In genomic region chr5:134438641-134439621, GRCh38 we compare ENCODE assay signal across 10 cellular contexts. TPM values are rescaled to one million over a fixed set of nuclear protein-coding genes. Genes with fewer than 3 reads are reported as not detected.
A peak's percentile ranks its signal among the peaks of the same experiment; 100 is the strongest.
DNase-seq lines count a peak whose midpoint lies in the region; ATAC-seq and TF ChIP-seq lines count a peak whose summit lies in the region.
"Had no signal": no experiment of that assay in that cellular context is flagged by ENCODE, and none has a peak within 500 bp of the region (broad histone marks: within the 10 kb centered on the region; RNA-seq: fewer than 3 reads in every experiment).

No MANE protein-coding gene starts in this region.

- ATAC-seq in HG03135 (IDR thresholded peaks at IDR 0.05; ENCODE audit: unreplicated experiment) (no peak), HG03025 (IDR thresholded peaks at IDR 0.05; ENCODE audit: low FRiP score, unreplicated experiment) (no peak)

- H3K27ac Mint-ChIP-seq in T-helper 2 cell treated with Interferon-gamma antibody and Interleukin-4, amounts not matched to agents 5 μg/mL and 100 μg/mL, for 36 hours: peak overlapping the region; percentile 22

- H3K4me1 Mint-ChIP-seq in T-helper 2 cell treated with Interferon-gamma antibody and Interleukin-4, amounts not matched to agents 5 μg/mL and 100 μg/mL, for 36 hours (ENCODE audit: low read depth): peaks cover 14% of the 10 kb centered on the region

- no peaks in the 10 kb centered on the region for H3K36me3 Mint-ChIP-seq in T-helper 2 cell treated with Interferon-gamma antibody and Interleukin-4, amounts not matched to agents 5 μg/mL and 100 μg/mL, for 36 hours (ENCODE audit: low read depth)

- no peak overlapping the region for H3K27ac ChIP-seq in brain microvascular endothelial cell
- peak overlapping the region in 3 of 4 donors; percentile 65 to 76 (median 72) for H3K27ac ChIP-seq in tibial nerve
- no peak overlapping the region for H3K27ac ChIP-seq in WERI-Rb-1

- WGBS in tibial nerve, 2 donors: 43 to 51% methylated on average over 15 of the region's 15 CpGs

- H3K27me3 ChIP-seq in brain microvascular endothelial cell (replicated peaks): no peaks in the 10 kb centered on the region
- H3K27me3 ChIP-seq in tibial nerve: no peaks in the 10 kb centered on the region
- H3K27me3 ChIP-seq in WERI-Rb-1 (ENCODE audit: insufficient read depth, low read depth, severe bottlenecking): no peaks in the 10 kb centered on the region

- no peaks in the 10 kb centered on the region for H3K27me3 Mint-ChIP-seq in T-helper 2 cell treated with Interferon-gamma antibody and Interleukin-4, amounts not matched to agents 5 μg/mL and 100 μg/mL, for 36 hours (ENCODE audit: low read depth)
- H3K27me3 Mint-ChIP-seq: CD4-positive, CD25-positive, alpha-beta regulatory T cell had no signal

- no peaks in the 10 kb centered on the region for H3K36me3 ChIP-seq in brain microvascular endothelial cell (replicated peaks)
- H3K36me3 ChIP-seq in tibial nerve: no peaks in the 10 kb centered on the region
- no peaks in the 10 kb centered on the region for H3K36me3 ChIP-seq in WERI-Rb-1

- no peak overlapping the region for H3K4me3 ChIP-seq in brain microvascular endothelial cell (ENCODE audit: low read depth, low read length)
- no peak overlapping the region for H3K4me3 ChIP-seq in tibial nerve
- H3K4me3 ChIP-seq in WERI-Rb-1 (ENCODE audit: low read depth, low read length): no peak overlapping the region

- no peak for TF ChIP-seq POLR2A in tibial nerve (IDR thresholded peaks at IDR 0.05)

- TF ChIP-seq CTCF in brain microvascular endothelial cell (IDR thresholded peaks at IDR 0.05; ENCODE audit: low read depth, low read length, missing control alignments) (no peak), tibial nerve (IDR thresholded peaks at IDR 0.05) (peak in 1 of 5 experiments; percentile 16), WERI-Rb-1 (IDR thresholded peaks at IDR 0.05; ENCODE audit: low read depth, low read length) (no peak)

- no peaks in the 10 kb centered on the region for H3K9me3 Mint-ChIP-seq in T-helper 2 cell treated with Interferon-gamma antibody and Interleukin-4, amounts not matched to agents 5 μg/mL and 100 μg/mL, for 36 hours
- H3K9me3 Mint-ChIP-seq: CD4-positive, CD25-positive, alpha-beta regulatory T cell; T-helper 1 cell treated with Interleukin-12 subunit alpha and Interleukin-12 subunit beta and Interleukin-4 antibody, amounts not matched to agents 30 μg/mL and 1 μg/mL, for 36 hours had no signal

- H3K9me3 ChIP-seq in tibial nerve (no peaks in the 10 kb centered on the region), WERI-Rb-1 (ENCODE audit: severe bottlenecking) (no peaks in the 10 kb centered on the region)

- H3K4me3 Mint-ChIP-seq in T-helper 2 cell treated with Interferon-gamma antibody and Interleukin-4, amounts not matched to agents 5 μg/mL and 100 μg/mL, for 36 hours: no peak overlapping the region
- H3K4me3 Mint-ChIP-seq: CD4-positive, CD25-positive, alpha-beta regulatory T cell; T-helper 1 cell treated with Interleukin-12 subunit alpha and Interleukin-12 subunit beta and Interleukin-4 antibody, amounts not matched to agents 30 μg/mL and 1 μg/mL, for 36 hours had no signal

- in situ Hi-C loops in brain microvascular endothelial cell (cut with HindIII; ENCODE audit: low pct_ligation_motif_present, low sequenced_read_pairs): no loop called here

- DNase-seq in T-helper 2 cell treated with Interferon-gamma antibody and Interleukin-4, amounts not matched to agents 5 μg/mL and 100 μg/mL, for 36 hours (ENCODE audit: low spot score): no peak
- DNase-seq in T-helper 2 cell: no peak
- DNase-seq in brain microvascular endothelial cell: peak; percentile 72
- peak; percentile 37 for DNase-seq in left kidney (ENCODE audit: low read depth, low spot score)
- peak; percentile 69 to 78 for DNase-seq in tibial nerve (ENCODE audit: low spot score in 2 of 2)
- no peak for DNase-seq in WERI-Rb-1
- DNase-seq: CD4-positive, CD25-positive, alpha-beta regulatory T cell had no signal

- TF ChIP-seq EP300 in tibial nerve (IDR thresholded peaks at IDR 0.05): peak in 1 of 2 donors; percentile 89

- H3K4me1 ChIP-seq in tibial nerve: peaks cover 0 to 38% (median 32%) of the 10 kb centered on the region in 4 donors

RNA-seq across cellular contexts. Expression of gene CDKN2AIPNL, which starts 27.2 kb away (rescaled TPM):
- total RNA-seq in tibial nerve: 10 to 100 TPM; 13.9 to 37.6 (median 18.5) TPM

Comparison
In these comparisons a context has a peak if more than half of its experiments do, and no peak if none do; other contexts are left out.
1. DNase-seq: peak in brain microvascular endothelial cell (single experiment), left kidney (single experiment) and tibial nerve (2 of 2); none in T-helper 2 cell treated with Interferon-gamma antibody and Interleukin-4, amounts not matched to agents 5 μg/mL and 100 μg/mL, for 36 hours (single experiment), T-helper 2 cell (0 of 5) and WERI-Rb-1 (single experiment).
2. H3K27ac ChIP-seq: peak in tibial nerve (3 of 4); none in brain microvascular endothelial cell (single experiment) and WERI-Rb-1 (single experiment).